Comparison of ENCODE assay signal across 8 cellular contexts in genomic region chr10:13613519-13613918, GRCh38. TPM values are rescaled to one million over a fixed set of nuclear protein-coding genes. Genes with fewer than 3 reads are reported as not detected.
DNase-seq lines count a peak whose midpoint lies in the region; ATAC-seq and TF ChIP-seq lines count a peak whose summit lies in the region.

No MANE protein-coding gene starts in this region.

- no peak for TF ChIP-seq POLR2A in erythroblast (IDR thresholded peaks at IDR 0.05; ENCODE audit: low read length)

- H3K4me3 Mint-ChIP-seq in stimulated activated effector memory CD8-positive, alpha-beta T cell treated with anti-CD3 and anti-CD28 coated beads, Interleukin-12 subunit alpha, Interleukin-12 subunit beta, amount 100 ng/mL, for 72 hours, result no peak overlapping the region

- H3K9me3 ChIP-seq in osteoblast (ENCODE audit: low read depth, low read length), result no peaks in the 10 kb centered on the region

- peak; percentile 43 for DNase-seq in GM03348 (ENCODE audit: low spot score)
- DNase-seq in NCI-H226, result peak; percentile 20
- peak; percentile 8 to 9 for DNase-seq in erythroblast (lab: John Stamatoyannopoulos, UW)
- DNase-seq in osteoblast (ENCODE audit: insufficient read length, low spot score, missing footprints), result no peak
- no peak for DNase-seq in NCI-H2029 treated with DMSO at 0.1 percent for 48 hours (lab: John Stamatoyannopoulos, UW)
- DNase-seq in GF-D8 (lab: John Stamatoyannopoulos, UW), result no peak
- DNase-seq in stimulated activated effector memory CD8-positive, alpha-beta T cell treated with anti-CD3 and anti-CD28 coated beads, Interleukin-12 subunit alpha, Interleukin-12 subunit beta, amount 100 ng/mL, for 72 hours (ENCODE audit: low spot score in 2 of 2), result no peak
- no peak for DNase-seq in RPMI8226

- H3K4me1 ChIP-seq in osteoblast (ENCODE audit: insufficient read depth, low read length), result peaks cover 16% of the 10 kb centered on the region

- H4K20me1 ChIP-seq in osteoblast (ENCODE audit: insufficient read depth, low read length), result no peaks in the 10 kb centered on the region

- no peak overlapping the region for H2AFZ ChIP-seq in osteoblast (ENCODE audit: low read length)

- peaks cover 38% of the 10 kb centered on the region for H3K36me3 ChIP-seq in osteoblast (ENCODE audit: insufficient read depth, low read length)

- peak; percentile 58 for TF ChIP-seq CTCF in osteoblast (IDR thresholded peaks at IDR 0.05; ENCODE audit: extremely low read depth, low read depth, low read length)

- H3K4me2 ChIP-seq in osteoblast (ENCODE audit: insufficient read depth, low read length), result no peak overlapping the region

- H3K9me3 Mint-ChIP-seq in stimulated activated effector memory CD8-positive, alpha-beta T cell treated with anti-CD3 and anti-CD28 coated beads, Interleukin-12 subunit alpha, Interleukin-12 subunit beta, amount 100 ng/mL, for 72 hours, result no peaks in the 10 kb centered on the region

- H3K27me3 ChIP-seq in osteoblast (ENCODE audit: insufficient read depth, low read length), result no peaks in the 10 kb centered on the region

- no peak overlapping the region for H3K27ac Mint-ChIP-seq in stimulated activated effector memory CD8-positive, alpha-beta T cell treated with anti-CD3 and anti-CD28 coated beads, Interleukin-12 subunit alpha, Interleukin-12 subunit beta, amount 100 ng/mL, for 72 hours

- H3K79me2 ChIP-seq in osteoblast (ENCODE audit: insufficient read depth, low read length), result no peaks in the 10 kb centered on the region

- no peak overlapping the region for H3K27ac ChIP-seq in osteoblast (ENCODE audit: low read depth, low read length)

- peaks cover 87% of the 10 kb centered on the region for H3K36me3 Mint-ChIP-seq in stimulated activated effector memory CD8-positive, alpha-beta T cell treated with anti-CD3 and anti-CD28 coated beads, Interleukin-12 subunit alpha, Interleukin-12 subunit beta, amount 100 ng/mL, for 72 hours

- no peak overlapping the region for H3K4me3 ChIP-seq in osteoblast (ENCODE audit: insufficient read depth, low read length)

- ATAC-seq in stimulated activated effector memory CD8-positive, alpha-beta T cell treated with anti-CD3 and anti-CD28 coated beads, Interleukin-12 subunit alpha, Interleukin-12 subunit beta, amount 100 ng/mL, for 72 hours, result no peak

- no peaks in the 10 kb centered on the region for H3K4me1 Mint-ChIP-seq in stimulated activated effector memory CD8-positive, alpha-beta T cell treated with anti-CD3 and anti-CD28 coated beads, Interleukin-12 subunit alpha, Interleukin-12 subunit beta, amount 100 ng/mL, for 72 hours

RNA-seq across cellular contexts. Expression of gene PRPF18, which starts 26.8 kb away (rescaled TPM):
- total RNA-seq in osteoblast, result 30.1 and 39.8 TPM in 2 replicates

Comparison
In these comparisons a context has a peak if more than half of its experiments do, and no peak if none do; other contexts are left out.
1. DNase-seq: peak in GM03348 (single experiment), NCI-H226 (single experiment) and erythroblast (2 of 2); none in osteoblast (single experiment), NCI-H2029 treated with DMSO at 0.1 percent for 48 hours (single experiment), GF-D8 (single experiment), stimulated activated effector memory CD8-positive, alpha-beta T cell treated with anti-CD3 and anti-CD28 coated beads, Interleukin-12 subunit alpha, Interleukin-12 subunit beta, amount 100 ng/mL, for 72 hours (0 of 2) and RPMI8226 (single experiment).